Comparison of ENCODE assay signal across 18 cellular contexts in the genomic region with DNA sequence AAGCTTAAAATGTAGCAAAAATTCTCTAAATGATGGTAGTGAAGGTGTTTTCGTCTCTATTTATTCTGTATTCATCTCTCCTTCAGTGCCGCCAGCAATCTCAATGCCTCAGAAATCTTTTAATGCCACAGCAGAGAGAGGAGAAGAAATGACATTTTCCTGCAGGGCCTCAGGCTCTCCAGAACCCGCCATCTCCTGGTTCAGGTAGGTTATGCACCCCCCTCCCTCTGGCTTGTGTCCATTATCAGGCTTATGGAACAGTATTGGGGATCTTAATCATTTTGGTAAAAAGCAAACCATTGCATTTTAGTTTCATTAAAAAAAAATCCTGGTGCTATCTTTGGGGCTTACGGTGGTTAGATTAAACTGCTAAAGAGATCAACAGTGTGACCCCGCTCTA.
"Had no signal": no experiment of that assay in that cellular context is flagged by ENCODE, and none has a peak within 500 bp of the region (broad histone marks: within the 10 kb centered on the region; RNA-seq: fewer than 3 reads in every experiment).

No MANE protein-coding gene starts in this region.

- H3K27me3 Mint-ChIP-seq: activated CD4-positive, alpha-beta T cell treated with anti-CD3 and anti-CD28 coated beads, Interleukin-2, amount 10 ng/mL, durations not matched to agents 7 days and 5 days; activated naive CD8-positive, alpha-beta T cell treated with anti-CD3 and anti-CD28 coated beads, Interleukin-2, amount 10 ng/mL, durations not matched to agents 7 days and 5 days; brain; memory B cell; naive thymus-derived CD8-positive, alpha-beta T cell; stimulated activated memory B cell treated with anti-CD40 and anti-IgM and Interleukin-4, amounts not matched to agents 10 μg/mL and 1 μg/mL and 100 μg/mL, for 72 hours had no signal

- H3K4me3 ChIP-seq: colonic mucosa, esophagus squamous epithelium, left ventricle myocardium inferior had no signal

- DNase-seq: activated CD4-positive, alpha-beta T cell treated with anti-CD3 and anti-CD28 coated beads, Interleukin-2, amount 10 ng/mL, durations not matched to agents 7 days and 5 days; activated CD4-positive, CD25-positive, alpha-beta regulatory T cell; activated CD8-positive, alpha-beta memory T cell treated with anti-CD3 and anti-CD28 coated beads for 24 hours; activated naive CD8-positive, alpha-beta T cell treated with anti-CD3 and anti-CD28 coated beads, Interleukin-2, amount 10 ng/mL, durations not matched to agents 7 days and 5 days; central memory CD4-positive, alpha-beta T cell; colonic mucosa; esophagus squamous epithelium; foreskin keratinocyte; glutamatergic neuron; hypothalamus; left ventricle myocardium inferior; naive thymus-derived CD8-positive, alpha-beta T cell; stimulated activated CD4-positive, alpha-beta T cell treated with anti-CD3 and anti-CD28 coated beads, Interleukin-2, amount 100 ng/mL, for 48 hours had no signal

- H3K27me3 ChIP-seq: colonic mucosa, esophagus squamous epithelium, foreskin keratinocyte, neutrophil had no signal

- H3K27ac Mint-ChIP-seq: activated CD4-positive, alpha-beta T cell treated with anti-CD3 and anti-CD28 coated beads, Interleukin-2, amount 10 ng/mL, durations not matched to agents 7 days and 5 days; activated naive CD8-positive, alpha-beta T cell treated with anti-CD3 and anti-CD28 coated beads, Interleukin-2, amount 10 ng/mL, durations not matched to agents 7 days and 5 days; activated T-helper 1 cell treated with anti-CD3 and anti-CD28 coated beads, Interleukin-12 subunit alpha, Interleukin-12 subunit beta, Interleukin-2, Interleukin-4 antibody, amounts not matched to agents 30 ng/mL and 10 ng/mL and 1 ng/mL, durations not matched to agents 14 hours and 24 hours and 36 hours; brain; memory B cell; naive thymus-derived CD8-positive, alpha-beta T cell; stimulated activated memory B cell treated with anti-CD40 and anti-IgM and Interleukin-4, amounts not matched to agents 10 μg/mL and 1 μg/mL and 100 μg/mL, for 72 hours had no signal

- H3K4me1 Mint-ChIP-seq: activated CD4-positive, alpha-beta T cell treated with anti-CD3 and anti-CD28 coated beads, Interleukin-2, amount 10 ng/mL, durations not matched to agents 7 days and 5 days; activated naive CD8-positive, alpha-beta T cell treated with anti-CD3 and anti-CD28 coated beads, Interleukin-2, amount 10 ng/mL, durations not matched to agents 7 days and 5 days; brain; memory B cell; naive thymus-derived CD8-positive, alpha-beta T cell; stimulated activated memory B cell treated with anti-CD40 and anti-IgM and Interleukin-4, amounts not matched to agents 10 μg/mL and 1 μg/mL and 100 μg/mL, for 72 hours had no signal

- H3K9me3 Mint-ChIP-seq: activated CD4-positive, alpha-beta T cell treated with anti-CD3 and anti-CD28 coated beads, Interleukin-2, amount 10 ng/mL, durations not matched to agents 7 days and 5 days; activated naive CD8-positive, alpha-beta T cell treated with anti-CD3 and anti-CD28 coated beads, Interleukin-2, amount 10 ng/mL, durations not matched to agents 7 days and 5 days; brain; stimulated activated memory B cell treated with anti-CD40 and anti-IgM and Interleukin-4, amounts not matched to agents 10 μg/mL and 1 μg/mL and 100 μg/mL, for 72 hours had no signal

- H3K4me3 Mint-ChIP-seq: activated CD4-positive, alpha-beta T cell treated with anti-CD3 and anti-CD28 coated beads, Interleukin-2, amount 10 ng/mL, durations not matched to agents 7 days and 5 days; activated naive CD8-positive, alpha-beta T cell treated with anti-CD3 and anti-CD28 coated beads, Interleukin-2, amount 10 ng/mL, durations not matched to agents 7 days and 5 days; activated T-helper 1 cell treated with anti-CD3 and anti-CD28 coated beads, Interleukin-12 subunit alpha, Interleukin-12 subunit beta, Interleukin-2, Interleukin-4 antibody, amounts not matched to agents 30 ng/mL and 10 ng/mL and 1 ng/mL, durations not matched to agents 14 hours and 24 hours and 36 hours; brain; memory B cell; naive thymus-derived CD8-positive, alpha-beta T cell; stimulated activated memory B cell treated with anti-CD40 and anti-IgM and Interleukin-4, amounts not matched to agents 10 μg/mL and 1 μg/mL and 100 μg/mL, for 72 hours had no signal

- H3K36me3 Mint-ChIP-seq: activated naive CD8-positive, alpha-beta T cell treated with anti-CD3 and anti-CD28 coated beads, Interleukin-2, amount 10 ng/mL, durations not matched to agents 7 days and 5 days; brain; memory B cell; naive thymus-derived CD8-positive, alpha-beta T cell; stimulated activated memory B cell treated with anti-CD40 and anti-IgM and Interleukin-4, amounts not matched to agents 10 μg/mL and 1 μg/mL and 100 μg/mL, for 72 hours had no signal

- H3K36me3 ChIP-seq: colonic mucosa, esophagus squamous epithelium, left ventricle myocardium inferior, neutrophil had no signal

- ATAC-seq: foreskin keratinocyte; naive thymus-derived CD8-positive, alpha-beta T cell; stimulated activated memory B cell treated with anti-CD40 and anti-IgM and Interleukin-4, amounts not matched to agents 10 μg/mL and 1 μg/mL and 100 μg/mL, for 72 hours had no signal

- H3K4me1 ChIP-seq: colonic mucosa, esophagus squamous epithelium, foreskin keratinocyte, left ventricle myocardium inferior had no signal

- H3K9me3 ChIP-seq: colonic mucosa, neutrophil had no signal

- H3K27ac ChIP-seq: colonic mucosa, esophagus squamous epithelium, foreskin keratinocyte, left ventricle myocardium inferior, neutrophil had no signal
